In the genomic region with DNA sequence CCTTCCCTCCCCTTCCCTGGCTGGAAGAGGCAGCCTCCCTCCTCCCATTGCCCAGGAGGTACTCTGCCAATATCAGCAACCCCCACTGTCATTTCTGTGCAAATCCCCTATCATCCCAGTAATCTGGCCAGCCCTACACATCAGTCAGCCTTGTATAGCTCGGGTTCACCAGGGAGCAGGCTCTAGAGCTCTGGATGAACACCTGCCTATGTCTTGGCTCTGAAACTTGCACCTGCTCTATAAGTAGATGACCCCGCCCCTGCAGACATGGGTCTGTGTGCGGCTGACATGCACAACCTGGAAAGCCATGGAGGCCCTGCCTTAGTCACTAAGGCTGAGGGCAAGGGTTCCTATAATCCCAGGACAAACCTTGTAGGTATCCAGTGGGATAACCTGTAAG, we compare ENCODE assay signal across 1 cellular context.
TF ChIP-seq lines count a peak whose summit lies in the region.

No MANE protein-coding gene starts in this region.

TF ChIP-seq in WTC11, 78 proteins besides CTCF, POLR2A, EP300 and RAD21 (continued from another document):
- TF ChIP-seq, protein P1, sequence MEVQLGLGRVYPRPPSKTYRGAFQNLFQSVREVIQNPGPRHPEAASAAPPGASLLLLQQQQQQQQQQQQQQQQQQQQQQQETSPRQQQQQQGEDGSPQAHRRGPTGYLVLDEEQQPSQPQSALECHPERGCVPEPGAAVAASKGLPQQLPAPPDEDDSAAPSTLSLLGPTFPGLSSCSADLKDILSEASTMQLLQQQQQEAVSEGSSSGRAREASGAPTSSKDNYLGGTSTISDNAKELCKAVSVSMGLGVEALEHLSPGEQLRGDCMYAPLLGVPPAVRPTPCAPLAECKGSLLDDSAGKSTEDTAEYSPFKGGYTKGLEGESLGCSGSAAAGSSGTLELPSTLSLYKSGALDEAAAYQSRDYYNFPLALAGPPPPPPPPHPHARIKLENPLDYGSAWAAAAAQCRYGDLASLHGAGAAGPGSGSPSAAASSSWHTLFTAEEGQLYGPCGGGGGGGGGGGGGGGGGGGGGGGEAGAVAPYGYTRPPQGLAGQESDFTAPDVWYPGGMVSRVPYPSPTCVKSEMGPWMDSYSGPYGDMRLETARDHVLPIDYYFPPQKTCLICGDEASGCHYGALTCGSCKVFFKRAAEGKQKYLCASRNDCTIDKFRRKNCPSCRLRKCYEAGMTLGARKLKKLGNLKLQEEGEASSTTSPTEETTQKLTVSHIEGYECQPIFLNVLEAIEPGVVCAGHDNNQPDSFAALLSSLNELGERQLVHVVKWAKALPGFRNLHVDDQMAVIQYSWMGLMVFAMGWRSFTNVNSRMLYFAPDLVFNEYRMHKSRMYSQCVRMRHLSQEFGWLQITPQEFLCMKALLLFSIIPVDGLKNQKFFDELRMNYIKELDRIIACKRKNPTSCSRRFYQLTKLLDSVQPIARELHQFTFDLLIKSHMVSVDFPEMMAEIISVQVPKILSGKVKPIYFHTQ (CRISPR knock-in tag; IDR thresholded peaks at IDR 0.05): no peak
- TF ChIP-seq, protein P2, sequence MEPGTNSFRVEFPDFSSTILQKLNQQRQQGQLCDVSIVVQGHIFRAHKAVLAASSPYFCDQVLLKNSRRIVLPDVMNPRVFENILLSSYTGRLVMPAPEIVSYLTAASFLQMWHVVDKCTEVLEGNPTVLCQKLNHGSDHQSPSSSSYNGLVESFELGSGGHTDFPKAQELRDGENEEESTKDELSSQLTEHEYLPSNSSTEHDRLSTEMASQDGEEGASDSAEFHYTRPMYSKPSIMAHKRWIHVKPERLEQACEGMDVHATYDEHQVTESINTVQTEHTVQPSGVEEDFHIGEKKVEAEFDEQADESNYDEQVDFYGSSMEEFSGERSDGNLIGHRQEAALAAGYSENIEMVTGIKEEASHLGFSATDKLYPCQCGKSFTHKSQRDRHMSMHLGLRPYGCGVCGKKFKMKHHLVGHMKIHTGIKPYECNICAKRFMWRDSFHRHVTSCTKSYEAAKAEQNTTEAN (CRISPR knock-in tag; IDR thresholded peaks at IDR 0.05): no peak
- no peak for TF ChIP-seq MXD4 (CRISPR knock-in tag; IDR thresholded peaks at IDR 0.05; ENCODE audit: borderline replicate concordance)
